In genomic region chr3:43011638-43012037, GRCh38 we compare ENCODE assay signal across 25 cellular contexts. TPM values are rescaled to one million over a fixed set of nuclear protein-coding genes. Genes with fewer than 3 reads are reported as not detected.
"Had no signal": no experiment of that assay in that cellular context is flagged by ENCODE, and none has a peak within 500 bp of the region (broad histone marks: within the 10 kb centered on the region; RNA-seq: fewer than 3 reads in every experiment).

No MANE protein-coding gene starts in this region.

- H3K27ac Mint-ChIP-seq: activated CD4-positive, alpha-beta memory T cell treated with anti-CD3 and anti-CD28 coated beads, Interleukin-2, amount 10 ng/mL, durations not matched to agents 7 days and 5 days; activated CD4-positive, alpha-beta T cell treated with anti-CD3 and anti-CD28 coated beads for 36 hours; activated naive CD4-positive, alpha-beta T cell treated with anti-CD3 and anti-CD28 coated beads, Interleukin-2, amount 50 U/mL, for 72 hours; activated T-helper 1 cell treated with anti-CD3 and anti-CD28 coated beads, Interleukin-12 subunit alpha, Interleukin-12 subunit beta, Interleukin-2, Interleukin-4 antibody, amounts not matched to agents 30 ng/mL and 10 ng/mL and 1 ng/mL, durations not matched to agents 14 hours and 24 hours and 36 hours; T-cell had no signal

- H3K9me3 Mint-ChIP-seq: activated CD4-positive, alpha-beta memory T cell treated with anti-CD3 and anti-CD28 coated beads, Interleukin-2, amount 10 ng/mL, durations not matched to agents 7 days and 5 days; activated T-helper 1 cell treated with anti-CD3 and anti-CD28 coated beads, Interleukin-12 subunit alpha, Interleukin-12 subunit beta, Interleukin-2, Interleukin-4 antibody, amounts not matched to agents 30 ng/mL and 10 ng/mL and 1 ng/mL, durations not matched to agents 14 hours and 24 hours and 36 hours; T-cell had no signal

- H3K4me3 Mint-ChIP-seq: activated CD4-positive, alpha-beta memory T cell treated with anti-CD3 and anti-CD28 coated beads, Interleukin-2, amount 10 ng/mL, durations not matched to agents 7 days and 5 days; activated CD4-positive, alpha-beta T cell treated with anti-CD3 and anti-CD28 coated beads for 36 hours; activated T-helper 1 cell treated with anti-CD3 and anti-CD28 coated beads, Interleukin-12 subunit alpha, Interleukin-12 subunit beta, Interleukin-2, Interleukin-4 antibody, amounts not matched to agents 30 ng/mL and 10 ng/mL and 1 ng/mL, durations not matched to agents 14 hours and 24 hours and 36 hours; T-cell had no signal

- H3K27me3 ChIP-seq: brain microvascular endothelial cell had no signal

- ATAC-seq: activated CD4-positive, alpha-beta T cell treated with anti-CD3 and anti-CD28 coated beads for 36 hours; activated naive CD4-positive, alpha-beta T cell treated with anti-CD3 and anti-CD28 coated beads, Interleukin-2, amount 50 U/mL, for 72 hours; Panc1; Right ventricle myocardium inferior; T-cell had no signal

- H3K4me3 ChIP-seq: SK-N-MC had no signal

- H3K36me3 Mint-ChIP-seq: activated naive CD4-positive, alpha-beta T cell treated with anti-CD3 and anti-CD28 coated beads, Interleukin-2, amount 50 U/mL, for 72 hours; T-cell had no signal

- H3K27me3 Mint-ChIP-seq: activated CD4-positive, alpha-beta memory T cell treated with anti-CD3 and anti-CD28 coated beads, Interleukin-2, amount 10 ng/mL, durations not matched to agents 7 days and 5 days; activated CD4-positive, alpha-beta T cell treated with anti-CD3 and anti-CD28 coated beads for 36 hours had no signal

- DNase-seq: activated CD4-positive, alpha-beta memory T cell treated with anti-CD3 and anti-CD28 coated beads, Interleukin-2, amount 10 ng/mL, durations not matched to agents 7 days and 5 days; activated CD4-positive, alpha-beta T cell treated with anti-CD3 and anti-CD28 coated beads for 36 hours; activated CD4-positive, alpha-beta T cell treated with anti-CD3 and anti-CD28 coated beads, Interleukin-2, amount 50 U/mL, for 1 hour; activated effector memory CD4-positive, alpha-beta T cell treated with Interleukin-2 at 50 U/mL for 16 hours; activated naive CD4-positive, alpha-beta T cell treated with Interleukin-2 at 50 U/mL for 16 hours; brain microvascular endothelial cell; KBM-7; NCI-H1048; NCI-H146; NCI-H187 treated with DMSO at 0.1 percent for 48 hours; NCI-H2171 treated with DMSO at 0.1 percent for 48 hours; NCI-H226; NCI-H526 treated with DMSO at 0.1 percent for 48 hours; NCI-H82; RPMI8226; T1000 had no signal

- H3K36me3 ChIP-seq: brain microvascular endothelial cell had no signal

- H3K27ac ChIP-seq: brain microvascular endothelial cell, SK-N-MC had no signal

- H3K4me1 Mint-ChIP-seq: activated CD4-positive, alpha-beta memory T cell treated with anti-CD3 and anti-CD28 coated beads, Interleukin-2, amount 10 ng/mL, durations not matched to agents 7 days and 5 days had no signal

RNA-seq across cellular contexts. Expression of gene GASK1A, which starts 32.5 kb away (rescaled TPM):
- total RNA-seq: activated CD4-positive, alpha-beta memory T cell treated with anti-CD3 and anti-CD28 coated beads, Interleukin-2, amount 10 ng/mL, durations not matched to agents 7 days and 5 days; activated CD4-positive, alpha-beta T cell treated with anti-CD3 and anti-CD28 coated beads for 36 hours; activated CD8-positive, alpha-beta memory T cell treated with anti-CD3 and anti-CD28 coated beads for 36 hours; activated naive CD4-positive, alpha-beta T cell treated with anti-CD3 and anti-CD28 coated beads, Interleukin-2, amount 50 U/mL, for 72 hours; activated T-helper 1 cell treated with anti-CD3 and anti-CD28 coated beads, Interleukin-12 subunit alpha, Interleukin-12 subunit beta, Interleukin-2, Interleukin-4 antibody, amounts not matched to agents 30 ng/mL and 10 ng/mL and 1 ng/mL, durations not matched to agents 14 hours and 24 hours and 36 hours; LHCN-M2; NCI-H460 had no signal
